ENCODE assay signal across 8 cellular contexts in the genomic region with DNA sequence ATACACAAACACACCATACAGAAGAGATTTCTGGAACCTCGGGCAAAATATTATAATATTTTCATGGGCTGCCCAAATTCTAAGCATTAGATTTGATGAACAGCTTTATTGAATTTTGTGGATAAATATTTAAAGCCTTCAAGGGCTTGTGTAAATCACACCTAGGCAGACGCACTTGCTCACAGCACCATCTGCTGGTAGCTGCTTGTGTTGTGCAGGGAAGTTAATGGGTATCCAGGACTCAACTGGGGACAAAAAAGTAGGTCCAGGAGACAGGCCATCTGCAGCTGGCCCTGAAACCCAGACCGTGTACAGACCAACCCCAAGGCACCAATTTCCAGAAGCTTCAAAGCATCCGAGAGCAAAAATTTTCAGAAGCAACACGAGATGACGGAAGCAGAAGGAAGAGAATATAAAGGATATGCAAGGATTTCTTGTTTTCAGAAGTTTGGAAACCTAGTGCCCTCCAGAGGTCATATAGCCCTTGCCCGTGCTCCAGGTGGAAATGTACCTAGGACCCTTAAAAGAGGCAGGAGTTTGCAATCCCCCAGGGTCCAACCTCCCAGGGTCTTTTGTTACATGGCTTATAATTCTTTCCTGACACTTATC.
DNase-seq lines count a peak whose midpoint lies in the region; ATAC-seq and TF ChIP-seq lines count a peak whose summit lies in the region.

No MANE protein-coding gene starts in this region.

- H3K27ac ChIP-seq in A673 (ENCODE audit: low read depth, low read length, poor library complexity, severe bottlenecking) (no peak overlapping the region), right cardiac atrium (ENCODE audit: low read length) (no peak overlapping the region)

- H3K9ac ChIP-seq in adipocyte (ENCODE audit: low read length): no peak overlapping the region

- H3K27me3 ChIP-seq in A673 (replicated peaks; ENCODE audit: insufficient read depth, low read depth, low read length, poor library complexity): peaks cover under 1% of the 10 kb centered on the region
- peaks cover 6% of the 10 kb centered on the region for H3K27me3 ChIP-seq in adipocyte (replicated peaks; ENCODE audit: control insufficient read depth, insufficient read depth, low read length)
- H3K27me3 ChIP-seq in right cardiac atrium (ENCODE audit: control insufficient read depth, insufficient read depth): no peaks in the 10 kb centered on the region

- TF ChIP-seq CTCF in A673 (conservative IDR thresholded peaks at IDR 0.05; ENCODE audit: low read depth, low read length): peak; percentile 89
- TF ChIP-seq CTCF in GM12865 (IDR thresholded peaks at IDR 0.05; ENCODE audit: insufficient read depth, low read depth, low read length, missing control alignments): peak; percentile 74

- WGBS in right cardiac atrium: 7% methylated on average over 7 of the region's 7 CpGs

- POLR2A ChIA-PET in A673 (lab: Charles Lee; ENCODE audit: low non-redundant PET): interaction anchor here (0.6 kb wide), 1 partner anchor 67 kb away, joined by 3 read pairs; no protein-coding TSS in a partner anchor

- BruUV-seq in A673 (replicated peaks; lab: Mats Ljungman, UMichigan): no TSS peak

- CTCF ChIA-PET in A673 (lab: Charles Lee): interaction anchor here (0.6 to 2.2 kb wide), 5 partner anchors 52 to 844 kb away, joined by 3 to 15 read pairs (median 7); no protein-coding TSS in a partner anchor

- intact Hi-C loops in A673 (cut with micrococcal nuclease; ENCODE audit: unreplicated experiment) (loop anchor here (1.0 to 2.0 kb wide), 2 partner anchors 722 to 844 kb away; no protein-coding TSS in a partner anchor), right cardiac atrium (cut with DNase I) (loop anchor here in 2 of 4 donors (2.0 to 10.0 kb wide), 4 partner anchors 718 to 848 kb away; no protein-coding TSS in a partner anchor)

- H3K36me3 ChIP-seq in A673 (ENCODE audit: insufficient read depth, low read length, poor library complexity, severe bottlenecking): no peaks in the 10 kb centered on the region
- H3K36me3 ChIP-seq in adipocyte (ENCODE audit: control insufficient read depth, insufficient read depth, low read length, severe bottlenecking): no peaks in the 10 kb centered on the region

- DNase-seq in A673 (ENCODE audit: low spot score) (peak; percentile 79), GM12865 (ENCODE audit: low read depth) (peak; percentile 67), NCI-H446 (lab: John Stamatoyannopoulos, UW) (peak; percentile 49 to 67), adipocyte (ENCODE audit: low read depth) (peak; percentile 58), right cardiac atrium (peak; percentile 55 to 71 (median 62)), skeletal muscle cell (ENCODE audit: low read depth) (peak; percentile 2), OCI-M2 (lab: John Stamatoyannopoulos, UW; ENCODE audit: unreplicated experiment) (no peak)

- H3K4me1 ChIP-seq in A673 (ENCODE audit: insufficient read depth, low read length, poor library complexity, severe bottlenecking) (no peaks in the 10 kb centered on the region), adipocyte (ENCODE audit: control insufficient read depth, insufficient read depth, low read length) (no peaks in the 10 kb centered on the region), right cardiac atrium (ENCODE audit: control insufficient read depth, insufficient read depth, low read length) (no peaks in the 10 kb centered on the region)

- H3K4me3 ChIP-seq in A673 (ENCODE audit: low read depth, low read length, poor library complexity, severe bottlenecking) (no peak overlapping the region), GM12865 (ENCODE audit: low read depth, low read length) (no peak overlapping the region), adipocyte (ENCODE audit: low read length) (no peak overlapping the region), right cardiac atrium (ENCODE audit: low read length) (no peak overlapping the region), skeletal muscle cell (ENCODE audit: low read depth, low read length) (no peak overlapping the region)

- no peaks in the 10 kb centered on the region for H3K9me3 ChIP-seq in A673 (ENCODE audit: low read depth, low read length, poor library complexity, severe bottlenecking)
- H3K9me3 ChIP-seq in adipocyte (ENCODE audit: control insufficient read depth, low read length): no peaks in the 10 kb centered on the region
- H3K9me3 ChIP-seq in right cardiac atrium (ENCODE audit: control insufficient read depth, low read length): no peaks in the 10 kb centered on the region

- ATAC-seq in HG03103 (IDR thresholded peaks at IDR 0.05; ENCODE audit: low read depth, unreplicated experiment) (peak; percentile 58), right cardiac atrium (peak; percentile 55 to 63)
